8 cellular contexts compared by ENCODE assay signal in genomic region chr17:13017623-13018462, GRCh38. TPM values are rescaled to one million over a fixed set of nuclear protein-coding genes. Genes with fewer than 3 reads are reported as not detected.
A peak's percentile ranks its signal among the peaks of the same experiment; 100 is the strongest.
DNase-seq lines count a peak whose midpoint lies in the region; ATAC-seq, FAIRE-seq and TF ChIP-seq lines count a peak whose summit lies in the region.

ELAC2 (minus strand) TSS chr17:13018027; CDS start chr17:13017947, 80 bp downstream.

- TF ChIP-seq CTCF in pancreas (IDR thresholded peaks at IDR 0.05), result peak in 1 of 4 donors; percentile 10
- peak; percentile 24 to 26 for TF ChIP-seq CTCF in tibial artery (IDR thresholded peaks at IDR 0.05)

- TF ChIP-seq POLR2A in GM12891 (IDR thresholded peaks at IDR 0.05; ENCODE audit: low read depth, low read length), result peak; percentile 89

- FAIRE-seq in GM12891 (lab: Jason Lieb, UNC) (peak; percentile 95), pancreas (lab: Jason Lieb, UNC) (peak; percentile 99)

- peak within 1 kb of the TSS; percentile 96 for H3K9ac ChIP-seq in adipocyte (ENCODE audit: low read length)

- H3K4me1 ChIP-seq in adipocyte (ENCODE audit: control insufficient read depth, insufficient read depth, low read length) (peaks cover 16% of the 10 kb centered on the region), pancreas (peaks cover 0 to 7% (median 5%) of the 10 kb centered on the region in 3 donors), tibial artery (peaks cover 0 to 17% (median 8%) of the 10 kb centered on the region in 4 donors)

- DNase-seq in GM12891 (ENCODE audit: insufficient read length, low spot score) (peak; percentile 93), NCI-H1436 (lab: John Stamatoyannopoulos, UW) (peak; percentile 98), T follicular helper cell (ENCODE audit: low read depth) (peak; percentile 92), adipocyte (ENCODE audit: low read depth) (peak; percentile 100), Right ventricle myocardium superior (peak; percentile 98), pancreas (peak; percentile 95 to 98 (median 97)), tibial artery (peak; percentile 95 to 99)

- no peaks in the 10 kb centered on the region for H3K9me3 ChIP-seq in adipocyte (ENCODE audit: control insufficient read depth, low read length)
- H3K9me3 ChIP-seq in pancreas, result no peaks in the 10 kb centered on the region
- no peaks in the 10 kb centered on the region for H3K9me3 ChIP-seq in tibial artery

- H3K4me3 ChIP-seq in adipocyte (ENCODE audit: low read length), result peak within 1 kb of the TSS; percentile 91
- H3K4me3 ChIP-seq in pancreas, result peak within 1 kb of the TSS; percentile 58 to 95 (median 88)
- H3K4me3 ChIP-seq in tibial artery, result peak within 1 kb of the TSS; percentile 87 to 100

- intact Hi-C loops in Right ventricle myocardium superior (cut with DNase I), result no loop called here
- intact Hi-C loops in pancreas (cut with DNase I), result no loop called here
- intact Hi-C loops in tibial artery (cut with DNase I; ENCODE audit: low total_unique reads), result no loop called here

- ATAC-seq in HG02840 (IDR thresholded peaks at IDR 0.05; ENCODE audit: low FRiP score, unreplicated experiment), result peak; percentile 100
- peak; percentile 100 for ATAC-seq in Right ventricle myocardium superior (ENCODE audit: poor library complexity)
- ATAC-seq in pancreas, result peak; percentile 97 to 99 (median 98)

- H3K27ac ChIP-seq in pancreas (peak within 1 kb of the TSS; percentile 73 to 86 (median 80)), tibial artery (peak within 1 kb of the TSS; percentile 80 to 88)

- H3K27me3 ChIP-seq in adipocyte (replicated peaks; ENCODE audit: control insufficient read depth, insufficient read depth, low read length) (no peaks in the 10 kb centered on the region), pancreas (no peaks in the 10 kb centered on the region), tibial artery (no peaks in the 10 kb centered on the region)

- H3K36me3 ChIP-seq in adipocyte (ENCODE audit: control insufficient read depth, insufficient read depth, low read length, severe bottlenecking) (peaks cover 35% of the 10 kb centered on the region), pancreas (peaks cover 0 to 29% (median 16%) of the 10 kb centered on the region in 3 donors), tibial artery (peaks cover 23 to 32% (median 32%) of the 10 kb centered on the region in 3 donors)

- 0% methylated on average over 75 to 80 of the region's 80 CpGs for WGBS in pancreas, 2 donors

TF ChIP-seq in GM12891, 5 proteins besides CTCF, POLR2A, EP300 and RAD21:
- TF ChIP-seq POU2F2 (IDR thresholded peaks at IDR 0.05; ENCODE audit: low read depth, low read length), result peak; percentile 51; the same call in 1 of the 2 replicates
- TF ChIP-seq SPI1 (IDR thresholded peaks at IDR 0.05; ENCODE audit: low read depth, low read length), result no peak
- peak; percentile 92 for TF ChIP-seq POLR2AphosphoS5 (IDR thresholded peaks at IDR 0.05; ENCODE audit: low read depth, low read length)
- peak; percentile 6 for TF ChIP-seq PAX5 (IDR thresholded peaks at IDR 0.05; ENCODE audit: insufficient read depth, low read length, severe bottlenecking)
- TF ChIP-seq TAF1 (IDR thresholded peaks at IDR 0.05; ENCODE audit: low read depth, low read length), result peak; percentile 92

RNA-seq across cellular contexts. Expression of gene ELAC2, which starts in this region (rescaled TPM):
- 43.7 TPM for polyA plus RNA-seq in GM12891 (2012; ENCODE audit: low read depth, missing spikeins)
- total RNA-seq in Right ventricle myocardium superior (62.5 TPM), pancreas (10 to 100 TPM; 19.6 to 27.0 (median 23.5) TPM)
- 10 to 100 TPM; 28.1 to 39.2 TPM for polyA plus RNA-seq in pancreas

Comparison
In these comparisons a context has a peak if more than half of its experiments do, and no peak if none do; other contexts are left out.
1. Peak in every context shown above with its lines: DNase-seq, ATAC-seq, H3K4me3 ChIP-seq and H3K27ac ChIP-seq.